ENCODE assay signal across 9 cellular contexts in genomic region chr4:139266583-139267257, GRCh38. TPM values are rescaled to one million over a fixed set of nuclear protein-coding genes. Genes with fewer than 3 reads are reported as not detected.
DNase-seq lines count a peak whose midpoint lies in the region; ATAC-seq and TF ChIP-seq lines count a peak whose summit lies in the region.
"Had no signal": no experiment of that assay in that cellular context is flagged by ENCODE, and none has a peak within 500 bp of the region (broad histone marks: within the 10 kb centered on the region; RNA-seq: fewer than 3 reads in every experiment).

No MANE protein-coding gene starts in this region.

- 13 to 19% methylated on average over 14 of the region's 14 CpGs for WGBS in esophagus, 2 donors

- peak overlapping the region; percentile 91 for H3K4me3 Mint-ChIP-seq in natural killer cell
- H3K4me3 Mint-ChIP-seq in stimulated activated naive CD8-positive, alpha-beta T cell treated with anti-CD3 and anti-CD28 coated beads, Interleukin-15, Interleukin-2, amounts not matched to agents 100 ng/mL and 50 ng/mL, for 24 hours: peak overlapping the region; percentile 71

- DNase-seq in NCI-H1417 (lab: John Stamatoyannopoulos, UW) (peak in 2 of 3 experiments; percentile 30 to 57), NCI-H1417 treated with DMSO at 0.1 percent for 48 hours (lab: John Stamatoyannopoulos, UW) (no peak), NOMO-1 treated with dmso at 0.1 percent for 144 hours (lab: John Stamatoyannopoulos, UW; ENCODE audit: unreplicated experiment) (peak; percentile 51), activated T-cell treated with anti-CD3 and anti-CD28 coated beads for 24 hours (ENCODE audit: low read depth) (peak; percentile 74), natural killer cell (peak; percentile 66)

- H3K4me3 ChIP-seq in esophagus (ENCODE audit: low read depth in 1 of 2, low read length in 2 of 2): peak overlapping the region; percentile 12 to 51

- H3K36me3 Mint-ChIP-seq in natural killer cell: no peaks in the 10 kb centered on the region
- no peaks in the 10 kb centered on the region for H3K36me3 Mint-ChIP-seq in stimulated activated naive CD8-positive, alpha-beta T cell treated with anti-CD3 and anti-CD28 coated beads, Interleukin-15, Interleukin-2, amounts not matched to agents 100 ng/mL and 50 ng/mL, for 24 hours (ENCODE audit: low read depth)

- no peak for TF ChIP-seq CTCF in natural killer cell (IDR thresholded peaks at IDR 0.05)

- H3K9me3 Mint-ChIP-seq in natural killer cell: no peaks in the 10 kb centered on the region
- no peaks in the 10 kb centered on the region for H3K9me3 Mint-ChIP-seq in stimulated activated naive CD8-positive, alpha-beta T cell treated with anti-CD3 and anti-CD28 coated beads, Interleukin-15, Interleukin-2, amounts not matched to agents 100 ng/mL and 50 ng/mL, for 24 hours

- no peaks in the 10 kb centered on the region for H3K27me3 ChIP-seq in esophagus (ENCODE audit: control insufficient read depth in 1 of 2, insufficient read depth in 2 of 2, low read length in 2 of 2)

- H3K27ac Mint-ChIP-seq in natural killer cell: peak overlapping the region; percentile 92 to 95
- peak overlapping the region; percentile 90 for H3K27ac Mint-ChIP-seq in stimulated activated naive CD8-positive, alpha-beta T cell treated with anti-CD3 and anti-CD28 coated beads, Interleukin-15, Interleukin-2, amounts not matched to agents 100 ng/mL and 50 ng/mL, for 24 hours

- no peaks in the 10 kb centered on the region for H3K36me3 ChIP-seq in esophagus (ENCODE audit: control insufficient read depth in 2 of 2, insufficient read depth in 2 of 2, low read length in 1 of 2)

- peaks cover 18 to 22% of the 10 kb centered on the region in 2 donors for H3K4me1 Mint-ChIP-seq in natural killer cell
- peaks cover 21% of the 10 kb centered on the region for H3K4me1 Mint-ChIP-seq in stimulated activated naive CD8-positive, alpha-beta T cell treated with anti-CD3 and anti-CD28 coated beads, Interleukin-15, Interleukin-2, amounts not matched to agents 100 ng/mL and 50 ng/mL, for 24 hours (ENCODE audit: low read depth)

- peak overlapping the region in 1 of 2 donors; percentile 60 for H3K27ac ChIP-seq in esophagus (ENCODE audit: low read depth in 2 of 2, low read length in 1 of 2)
- H3K27ac ChIP-seq: C4-2B had no signal

- intact Hi-C loops in natural killer cell (cut with micrococcal nuclease): loop anchor here (1.0 to 2.0 kb wide), 2 partner anchors 34 to 88 kb away; partner anchors contain the start of gene NAA15

- H3K4me1 ChIP-seq in esophagus (ENCODE audit: control insufficient read depth in 2 of 2, insufficient read depth in 2 of 2, low read length in 1 of 2): no peaks in the 10 kb centered on the region

- H3K9me3 ChIP-seq in esophagus (ENCODE audit: control insufficient read depth in 2 of 2, insufficient read depth in 1 of 2, low read depth in 1 of 2, low read length in 1 of 2): no peaks in the 10 kb centered on the region

- peak; percentile 96 for ATAC-seq in HG03039 (IDR thresholded peaks at IDR 0.05; ENCODE audit: unreplicated experiment)
- peak; percentile 93 to 99 (median 95) for ATAC-seq in natural killer cell

- no peaks in the 10 kb centered on the region for H3K27me3 Mint-ChIP-seq in natural killer cell (ENCODE audit: low read depth in 2 of 2)
- H3K27me3 Mint-ChIP-seq in stimulated activated naive CD8-positive, alpha-beta T cell treated with anti-CD3 and anti-CD28 coated beads, Interleukin-15, Interleukin-2, amounts not matched to agents 100 ng/mL and 50 ng/mL, for 24 hours: no peaks in the 10 kb centered on the region

RNA-seq across cellular contexts. Expression of gene MGARP, which starts 13.3 kb away (rescaled TPM):
- under 1 TPM; 0.18 to 0.24 TPM for polyA plus RNA-seq in esophagus
- total RNA-seq in natural killer cell: under 1 TPM; 0.35 to 0.78 (median 0.63) TPM

RNA-seq across cellular contexts. Expression of gene NAA15, which starts 34.6 kb away (rescaled TPM):
- polyA plus RNA-seq in esophagus: 10 to 100 TPM in 1 of 2 donors, 1 to 10 TPM in 1; 5.6 to 11.4 TPM
- 10 to 100 TPM; 56.7 to 66.3 (median 61.9) TPM for total RNA-seq in natural killer cell

RNA-seq across cellular contexts. Expression of gene NDUFC1, which starts 35.6 kb away (rescaled TPM):
- 100 to 1,000 TPM in 1 of 2 donors, 10 to 100 TPM in 1; 79.0 to 102 TPM for polyA plus RNA-seq in esophagus
- total RNA-seq in natural killer cell: 10 to 100 TPM; 14.0 to 15.8 (median 14.3) TPM
